Comparison of ENCODE assay signal across 8 cellular contexts in the genomic region with DNA sequence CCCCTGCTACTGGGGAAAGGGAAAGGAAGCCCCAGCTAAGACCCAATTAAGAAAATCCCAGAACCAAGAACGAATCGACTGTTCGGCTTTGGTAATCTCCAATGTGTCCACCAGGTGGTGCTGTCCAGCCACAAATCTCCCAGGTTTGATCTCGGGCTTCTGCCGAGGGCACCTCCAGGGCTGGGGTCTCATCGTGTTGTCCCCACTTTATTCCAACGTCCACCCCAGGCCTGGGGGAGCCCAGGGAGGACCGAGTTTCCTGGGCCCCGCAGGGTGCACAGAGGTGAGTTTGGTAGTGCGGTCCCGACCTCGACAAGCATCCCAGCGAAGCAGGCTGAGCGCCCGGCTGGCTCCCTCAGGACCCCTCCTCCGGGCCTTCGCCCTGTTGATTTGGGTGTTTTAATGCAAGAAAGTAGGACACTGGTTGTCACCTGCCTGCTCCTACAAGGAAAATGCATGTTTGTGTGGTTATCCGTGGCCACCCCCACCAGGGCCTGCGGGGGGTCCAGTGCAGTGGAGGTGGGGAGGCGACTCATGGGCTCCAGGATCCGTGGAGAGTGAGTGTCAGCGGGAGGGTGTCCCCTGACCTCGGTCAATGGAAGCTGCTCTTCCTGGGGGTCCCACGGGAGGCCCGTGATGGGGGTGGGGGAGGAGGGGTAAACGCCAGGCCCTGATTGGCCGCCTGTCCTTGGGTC.
A peak's percentile ranks its signal among the peaks of the same experiment; 100 is the strongest.
DNase-seq lines count a peak whose midpoint lies in the region; ATAC-seq, FAIRE-seq and TF ChIP-seq lines count a peak whose summit lies in the region.

No MANE protein-coding gene starts in this region.

- no peak for TF ChIP-seq POLR2A in GM12891 (IDR thresholded peaks at IDR 0.05; ENCODE audit: low read depth, low read length)

- no peak overlapping the region for H3K27ac ChIP-seq in dorsolateral prefrontal cortex

- FAIRE-seq in GM12891 (lab: Jason Lieb, UNC): no peak

- peak in 55 of 56 donors; percentile 79 to 100 (median 99) for TF ChIP-seq CTCF in dorsolateral prefrontal cortex (IDR thresholded peaks at IDR 0.05 in 54 of 56, conservative IDR thresholded peaks at IDR 0.05 in 2 of 56; ENCODE audit: low read depth in 1 of 56, partially characterized antibody in 56 of 56)

- H3K4me3 ChIP-seq in dorsolateral prefrontal cortex: peak overlapping the region in 21 of 59 donors; percentile 3 to 46 (median 29)

- peaks cover 0 to 95% (median 35%) of the 10 kb centered on the region in 45 donors for H3K27me3 ChIP-seq in dorsolateral prefrontal cortex

- DNase-seq in GM12891 (ENCODE audit: insufficient read length, low spot score) (peak; percentile 80), dorsolateral prefrontal cortex (peak; percentile 77 to 96 (median 87)), myocyte (ENCODE audit: low read depth) (peak; percentile 11), stromal cell of bone marrow (ENCODE audit: low read depth) (peak; percentile 18), SHP77 (lab: John Stamatoyannopoulos, UW) (no peak)
- DNase-seq in activated CD4-positive, alpha-beta T cell treated with anti-CD3 and anti-CD28 coated beads for 24 hours (ENCODE audit: low read depth in 2 of 2): peak; percentile 78 to 84

- intact Hi-C loops in dorsolateral prefrontal cortex (cut with DNase I): no loop called here

- ATAC-seq in HG03159 (IDR thresholded peaks at IDR 0.05; ENCODE audit: unreplicated experiment) (peak; percentile 53), HG03521 (IDR thresholded peaks at IDR 0.05; ENCODE audit: unreplicated experiment) (no peak)

TF ChIP-seq in GM12891, 5 proteins besides CTCF, POLR2A, EP300 and RAD21:
- TF ChIP-seq SPI1 (IDR thresholded peaks at IDR 0.05; ENCODE audit: low read depth, low read length) (no peak), TAF1 (IDR thresholded peaks at IDR 0.05; ENCODE audit: low read depth, low read length) (no peak), PAX5 (IDR thresholded peaks at IDR 0.05; ENCODE audit: insufficient read depth, low read length, severe bottlenecking) (no peak), POU2F2 (IDR thresholded peaks at IDR 0.05; ENCODE audit: low read depth, low read length) (no peak), POLR2AphosphoS5 (IDR thresholded peaks at IDR 0.05; ENCODE audit: low read depth, low read length) (no peak)

Comparison
In these comparisons a context has a peak if more than half of its experiments do, and no peak if none do; other contexts are left out.
1. DNase-seq: peak in GM12891 (single experiment), activated CD4-positive, alpha-beta T cell treated with anti-CD3 and anti-CD28 coated beads for 24 hours (2 of 2), dorsolateral prefrontal cortex (10 of 10), myocyte (single experiment) and stromal cell of bone marrow (single experiment); none in SHP77 (0 of 2).